ENCODE assay signal across 11 cellular contexts in the genomic region with DNA sequence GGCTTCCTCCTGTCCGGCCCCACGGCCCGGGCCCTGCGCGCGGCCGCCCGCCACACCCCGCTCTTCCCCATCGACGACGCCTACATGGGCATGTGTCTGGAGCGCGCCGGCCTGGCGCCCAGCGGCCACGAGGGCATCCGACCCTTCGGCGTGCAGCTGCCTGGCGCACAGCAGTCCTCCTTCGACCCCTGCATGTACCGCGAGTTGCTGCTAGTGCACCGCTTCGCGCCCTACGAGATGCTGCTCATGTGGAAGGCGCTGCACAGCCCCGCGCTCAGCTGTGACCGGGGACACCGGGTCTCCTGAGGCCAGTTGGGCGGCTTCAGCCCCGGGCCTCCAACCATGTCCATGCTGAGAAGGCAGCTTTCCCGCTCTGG. TPM values are rescaled to one million over a fixed set of nuclear protein-coding genes. Genes with fewer than 3 reads are reported as not detected.
"Had no signal": no experiment of that assay in that cellular context is flagged by ENCODE, and none has a peak within 500 bp of the region (broad histone marks: within the 10 kb centered on the region; RNA-seq: fewer than 3 reads in every experiment).

No MANE protein-coding gene starts in this region.

- H3K9me3 ChIP-seq: adrenal gland, esophagus muscularis mucosa, pancreas had no signal

- H3K27ac Mint-ChIP-seq: T-helper 1 cell treated with Interleukin-12 subunit alpha and Interleukin-12 subunit beta and Interleukin-4 antibody, amounts not matched to agents 30 μg/mL and 1 μg/mL, for 36 hours; type B pancreatic cell had no signal

- H3K36me3 ChIP-seq: adrenal gland, esophagus muscularis mucosa, pancreas had no signal

- FAIRE-seq: pancreas had no signal

- H3K9me3 Mint-ChIP-seq: T-helper 1 cell treated with Interleukin-12 subunit alpha and Interleukin-12 subunit beta and Interleukin-4 antibody, amounts not matched to agents 30 μg/mL and 1 μg/mL, for 36 hours; type B pancreatic cell had no signal

- H3K27ac ChIP-seq: adrenal gland, esophagus muscularis mucosa, pancreas, skin epidermis had no signal

- H3K4me3 Mint-ChIP-seq: T-helper 1 cell treated with Interleukin-12 subunit alpha and Interleukin-12 subunit beta and Interleukin-4 antibody, amounts not matched to agents 30 μg/mL and 1 μg/mL, for 36 hours had no signal

- DNase-seq: activated naive CD4-positive, alpha-beta T cell; left cardiac atrium; SHP77 had no signal

- H3K36me3 Mint-ChIP-seq: type B pancreatic cell had no signal

RNA-seq across cellular contexts. Expression of gene B3GNT6, which starts 6.2 kb away (rescaled TPM):
- total RNA-seq: adrenal gland, fibroblast of villous mesenchyme, left cardiac atrium had no signal
- polyA plus RNA-seq: adrenal gland, neural cell, pancreas had no signal
